8 cellular contexts compared by ENCODE assay signal in the genomic region with DNA sequence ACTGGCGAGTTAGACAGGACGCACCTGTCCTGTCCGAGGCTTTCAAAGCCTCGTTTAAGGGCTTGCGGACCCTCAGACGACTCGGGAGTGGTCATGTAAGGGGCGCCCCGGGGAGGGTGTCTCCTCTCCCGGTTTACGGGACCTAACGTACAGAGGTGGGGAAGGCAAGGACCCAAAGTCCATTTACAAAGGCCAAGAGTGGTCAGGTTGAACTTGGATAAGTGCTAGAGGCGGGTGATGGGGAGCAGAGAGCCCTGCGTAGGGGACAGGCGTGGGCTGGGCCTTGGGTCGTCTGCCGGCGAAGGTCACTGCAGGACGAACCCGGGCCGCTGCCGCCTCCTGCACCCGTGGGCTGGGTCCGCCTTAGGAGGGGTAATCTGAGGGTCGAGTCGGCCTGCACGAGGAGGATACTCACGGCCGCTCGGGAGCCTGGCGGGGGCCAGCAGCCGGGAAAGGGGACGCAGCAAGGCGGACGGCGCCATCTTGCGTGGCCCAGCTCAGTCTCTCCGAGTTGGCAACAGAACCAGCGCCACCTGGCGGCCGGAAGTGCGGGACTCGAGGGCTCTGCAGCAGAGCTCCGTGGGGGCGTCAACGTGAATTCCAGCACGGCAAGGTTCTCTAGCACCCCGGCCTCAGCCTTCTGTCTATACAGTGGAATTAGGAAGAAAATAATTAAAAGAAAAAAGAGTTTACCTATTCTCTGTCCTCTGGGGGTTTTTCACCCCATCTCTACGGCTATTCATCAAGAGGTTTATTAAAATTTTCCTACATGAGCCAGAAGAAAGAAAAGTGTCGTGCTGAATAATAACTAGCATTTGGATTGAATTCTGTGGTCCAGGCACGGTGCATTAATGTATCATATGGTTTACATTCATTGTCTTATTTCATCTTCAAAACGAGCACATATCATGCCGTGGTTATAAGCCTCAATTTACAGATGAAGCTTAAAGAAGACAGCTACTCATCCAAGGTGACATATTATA. TPM values are rescaled to one million over a fixed set of nuclear protein-coding genes. Genes with fewer than 3 reads are reported as not detected.
DNase-seq lines count a peak whose midpoint lies in the region; ATAC-seq and TF ChIP-seq lines count a peak whose summit lies in the region.

No MANE protein-coding gene starts in this region.

- no peaks in the 10 kb centered on the region for H3K27me3 ChIP-seq in mammary epithelial cell (ENCODE audit: insufficient read depth, low read length)
- no peaks in the 10 kb centered on the region for H3K27me3 ChIP-seq in spleen (replicated peaks in 1 of 7)

- H3K9me3 ChIP-seq in mammary epithelial cell (replicated peaks; ENCODE audit: insufficient read depth, low read length) (no peaks in the 10 kb centered on the region), spleen (no peaks in the 10 kb centered on the region)

- H3K9ac ChIP-seq in mammary epithelial cell (ENCODE audit: insufficient read depth, low read length), result peak overlapping the region; percentile 85

- peaks cover 24% of the 10 kb centered on the region for H3K79me2 ChIP-seq in mammary epithelial cell (ENCODE audit: insufficient read depth, low read length)

- peak overlapping the region; percentile 93 for H3K27ac ChIP-seq in VCaP
- peak overlapping the region; percentile 85 for H3K27ac ChIP-seq in mammary epithelial cell (ENCODE audit: insufficient read depth, low read depth, low read length)
- H3K27ac ChIP-seq in spleen, result peak overlapping the region; percentile 54 to 93 (median 89)

- WGBS in mammary epithelial cell (ENCODE audit: low coverage, missing lambda C conversion rate), result 4% methylated on average over 35 of the region's 53 CpGs
- 3 to 5% (median 3%) methylated on average over 36 to 53 of the region's 53 CpGs for WGBS in spleen, 5 donors

- ATAC-seq in GM18868 (IDR thresholded peaks at IDR 0.05; ENCODE audit: unreplicated experiment) (peak; percentile 85), HG03108 (IDR thresholded peaks at IDR 0.05; ENCODE audit: unreplicated experiment) (peak; percentile 91)

- BruUV-seq in mammary epithelial cell (replicated peaks; lab: Mats Ljungman, UMichigan), result no TSS peak

- in situ Hi-C loops in mammary epithelial cell (cut with MboI; ENCODE audit: low sequenced_read_pairs in 2 of 2), result loop anchor here (5.0 to 10.0 kb wide), 2 partner anchors 63 to 211 kb away; no protein-coding TSS in a partner anchor

- dilution Hi-C loops in mammary epithelial cell (cut with HindIII; ENCODE audit: low sequenced_read_pairs), result loop anchor here (5.0 to 10.0 kb wide), 2 partner anchors 68 to 191 kb away; no protein-coding TSS in a partner anchor

- peak; percentile 63 for DNase-seq in AG04449 (ENCODE audit: low read depth, low spot score)
- DNase-seq in NCI-H2171 treated with DMSO at 0.1 percent for 48 hours (lab: John Stamatoyannopoulos, UW), result peak; percentile 83
- DNase-seq in mammary epithelial cell, result peak; percentile 84
- peak; percentile 97 for DNase-seq in inferior parietal cortex (ENCODE audit: extremely low spot score)
- DNase-seq in spleen, result peak; percentile 100

- TF ChIP-seq POLR2A in spleen (IDR thresholded peaks at IDR 0.05), result no peak

- H2AFZ ChIP-seq in mammary epithelial cell (ENCODE audit: low read depth, low read length), result peak overlapping the region; percentile 99

- peak overlapping the region; percentile 86 for H3K4me2 ChIP-seq in mammary epithelial cell (ENCODE audit: insufficient read depth, low read depth, low read length)

- H4K20me1 ChIP-seq in mammary epithelial cell (ENCODE audit: insufficient read depth, low read length), result no peaks in the 10 kb centered on the region

- H3K4me1 ChIP-seq in mammary epithelial cell (ENCODE audit: insufficient read depth, low read length), result peaks cover 26% of the 10 kb centered on the region
- peaks cover 15 to 78% (median 45%) of the 10 kb centered on the region in 6 donors for H3K4me1 ChIP-seq in spleen

- H3K36me3 ChIP-seq in mammary epithelial cell (ENCODE audit: insufficient read depth, low read length) (peaks cover 10% of the 10 kb centered on the region), spleen (peaks cover 0 to 38% (median 25%) of the 10 kb centered on the region in 6 donors)

- POLR2A ChIA-PET in AG04449 (lab: Yijun Ruan, JAX), result interaction anchor here (0.6 to 0.9 kb wide), 3 partner anchors 13 to 262 kb away, joined by 3 read pairs; no protein-coding TSS in a partner anchor

- intact Hi-C loops in mammary epithelial cell (cut with micrococcal nuclease) (loop anchor here (1.0 to 5.0 kb wide), 7 partner anchors 15 to 278 kb away; a partner anchor contains a TSS), spleen (cut with DNase I; ENCODE audit: low total_unique reads) (loop anchor here (5.0 to 10.0 kb wide), 2 partner anchors 68 to 201 kb away; no protein-coding TSS in a partner anchor)

- CTCF ChIA-PET in AG04449 (lab: Yijun Ruan, JAX), result interaction anchor here (0.6 to 4.8 kb wide), 53 partner anchors 9 to 266 kb away, joined by 3 to 36 read pairs (median 5); a partner anchor contains a TSS
- CTCF ChIA-PET in mammary epithelial cell (lab: Charles Lee; ENCODE audit: low non-redundant PET), result interaction anchor here (0.6 to 1.1 kb wide), 7 partner anchors 16 to 274 kb away, joined by 3 to 4 read pairs (median 3); a partner anchor contains a TSS

- H3K4me3 ChIP-seq in AG04449 (ENCODE audit: low read depth, low read length) (peak overlapping the region; percentile 76), mammary epithelial cell (replicated peaks in 1 of 3; ENCODE audit: insufficient read depth in 1 of 3, low read depth in 2 of 3, low read length in 3 of 3) (peak overlapping the region; percentile 75 to 84 (median 79)), spleen (peak overlapping the region; percentile 41 to 96 (median 80))

- TF ChIP-seq CTCF in AG04449 (IDR thresholded peaks at IDR 0.05; ENCODE audit: insufficient read depth, low read length, missing control alignments), result peak; percentile 97
- peak; percentile 95 for TF ChIP-seq CTCF in VCaP (conservative IDR thresholded peaks at IDR 0.05)
- peak; percentile 83 to 98 for TF ChIP-seq CTCF in mammary epithelial cell (conservative IDR thresholded peaks at IDR 0.05 in 1 of 2, IDR thresholded peaks at IDR 0.05 in 1 of 2; ENCODE audit: extremely low read depth in 1 of 2, insufficient read depth in 1 of 2, low read depth in 1 of 2, low read length in 2 of 2)
- peak; percentile 83 to 99 (median 97) for TF ChIP-seq CTCF in spleen (IDR thresholded peaks at IDR 0.05 in 8 of 11, conservative IDR thresholded peaks at IDR 0.05 in 3 of 11)

RNA-seq across cellular contexts. Expression of a gene that starts 5.7 kb away (rescaled TPM):
- 10 to 100 TPM; 35.5 to 76.3 TPM for total RNA-seq in mammary epithelial cell
- polyA plus RNA-seq in mammary epithelial cell, result 18.3 TPM
- 55.2 TPM for polyA minus RNA-seq in mammary epithelial cell
- 10 to 100 TPM; 26.2 to 66.7 (median 41.1) TPM for total RNA-seq in spleen
- 1 to 10 TPM; 5.4 to 8.3 (median 7.4) TPM for polyA plus RNA-seq in spleen

RNA-seq across cellular contexts. Expression of a gene that starts 6.7 kb away (rescaled TPM):
- total RNA-seq in mammary epithelial cell, result 10 to 100 TPM; 15.5 to 51.7 TPM
- 32.7 TPM for polyA plus RNA-seq in mammary epithelial cell
- polyA minus RNA-seq in mammary epithelial cell, result 2.3 TPM
- 10 to 100 TPM; 27.8 to 47.2 (median 34.9) TPM for total RNA-seq in spleen
- 10 to 100 TPM; 70.9 to 92.8 (median 87.4) TPM for polyA plus RNA-seq in spleen

RNA-seq across cellular contexts. Expression of a gene that starts 15.6 kb away (rescaled TPM):
- total RNA-seq in mammary epithelial cell (1 to 10 TPM; 4.7 to 5.5 TPM), spleen (1 to 10 TPM in 2 of 7 donors, under 1 TPM in 4, not detected in 1; 0.20 to 1.7 (median 0.48) TPM)
- polyA plus RNA-seq in mammary epithelial cell (2.7 TPM), spleen (under 1 TPM; 0.28 to 0.54 (median 0.50) TPM)
- polyA minus RNA-seq in mammary epithelial cell, result not detected

Comparison
In these comparisons a context has a peak if more than half of its experiments do, and no peak if none do; other contexts are left out.
1. Peak in every context shown above with its lines: DNase-seq, ATAC-seq, H3K4me3 ChIP-seq and H3K27ac ChIP-seq.